Comparison of ENCODE assay signal across 28 cellular contexts in the genomic region with DNA sequence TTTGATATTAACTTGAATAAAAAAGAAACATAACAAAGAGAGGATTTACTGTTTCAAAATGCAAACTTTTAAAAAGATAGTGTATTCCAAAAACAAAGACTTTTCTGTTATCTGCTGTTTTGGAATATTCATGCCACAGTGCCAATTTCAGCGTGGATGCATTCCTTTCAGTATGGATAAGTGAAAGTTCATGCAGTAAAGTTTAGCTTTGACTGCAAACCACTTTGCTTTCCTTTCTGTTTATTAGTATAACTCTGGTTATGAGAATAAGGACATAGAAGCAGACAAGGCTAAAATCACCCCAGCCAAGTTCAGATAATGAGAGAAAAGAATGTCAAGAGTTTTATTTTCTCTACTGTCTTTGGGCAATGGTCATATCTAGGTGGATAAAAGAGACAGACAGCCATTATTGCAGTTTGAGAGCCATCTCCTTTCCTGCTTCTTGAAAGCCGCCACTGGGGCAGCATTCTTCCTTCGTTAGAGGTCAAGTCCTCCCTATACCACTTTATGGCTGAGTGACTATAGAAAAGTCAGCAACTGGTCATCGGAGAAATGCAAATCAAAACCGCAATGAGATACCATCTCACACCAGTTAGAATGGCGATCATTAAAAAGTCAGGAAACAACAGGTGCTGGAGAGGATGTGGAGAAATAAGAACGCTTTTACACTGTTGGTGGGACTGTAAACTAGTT.
A peak's percentile ranks its signal among the peaks of the same experiment; 100 is the strongest.
DNase-seq lines count a peak whose midpoint lies in the region; ATAC-seq, FAIRE-seq and TF ChIP-seq lines count a peak whose summit lies in the region.
"Had no signal": no experiment of that assay in that cellular context is flagged by ENCODE, and none has a peak within 500 bp of the region (broad histone marks: within the 10 kb centered on the region; RNA-seq: fewer than 3 reads in every experiment).

No MANE protein-coding gene starts in this region.

- peak overlapping the region; percentile 97 for H3K4ac ChIP-seq in IMR-90 (ENCODE audit: low read depth, low read length)

- no peak for FAIRE-seq in astrocyte (lab: Jason Lieb, UNC)
- FAIRE-seq: colon, GM12878 had no signal

- H3K36me3 ChIP-seq in IMR-90 (ENCODE audit: control insufficient read depth, insufficient read depth, low read length) (peaks cover 12% of the 10 kb centered on the region), astrocyte (ENCODE audit: insufficient read depth, low read length) (peaks cover 2% of the 10 kb centered on the region), tibial nerve (no peaks in the 10 kb centered on the region)
- H3K36me3 ChIP-seq: BE2C, left ventricle myocardium inferior, vagina had no signal

- peak overlapping the region; percentile 95 for H3K18ac ChIP-seq in IMR-90 (ENCODE audit: low read depth, low read length)

- DNase-seq in IMR-90 (peak; percentile 52), astrocyte (ENCODE audit: low read depth) (no peak), foreskin melanocyte (peak; percentile 71), tibial nerve (ENCODE audit: low spot score in 2 of 2) (no peak), GOT3 (lab: John Stamatoyannopoulos, UW) (no peak)
- DNase-seq: activated CD4-positive, alpha-beta T cell treated with anti-CD3 and anti-CD28 coated beads, Interleukin-2, amount 50 U/mL, for 4 hours; activated CD8-positive, alpha-beta memory T cell treated with anti-CD3 and anti-CD28 coated beads, Interleukin-2, amount 50 U/mL, for 48 hours; activated naive CD8-positive, alpha-beta T cell treated with anti-CD3 and anti-CD28 coated beads, Interleukin-2, amount 10 ng/mL, durations not matched to agents 7 days and 5 days; BE2C; DMS79; endodermal cell; immature natural killer cell; Karpas-422; left ventricle myocardium inferior; midbrain; NCI-H1105 treated with DMSO at 0.1 percent for 48 hours; NCI-H2081 treated with DMSO at 0.1 percent for 48 hours had no signal

- peak overlapping the region; percentile 46 for H3K4me3 Mint-ChIP-seq in astrocyte (ENCODE audit: unreplicated experiment)
- H3K4me3 Mint-ChIP-seq: activated naive CD8-positive, alpha-beta T cell treated with anti-CD3 and anti-CD28 coated beads, Interleukin-2, amount 10 ng/mL, durations not matched to agents 7 days and 5 days; brain; endodermal cell; immature natural killer cell; natural killer cell treated with Interleukin-12 subunit alpha and Interleukin-12 subunit beta and Interleukin-15 and Interleukin-18, amount 100 ng/mL, for 72 hours; T-helper 2 cell treated with Interferon-gamma antibody and Interleukin-4, amounts not matched to agents 5 μg/mL and 100 μg/mL, for 36 hours; WTC11 had no signal

- H2AK5ac ChIP-seq in IMR-90 (ENCODE audit: low read depth, low read length) = peak overlapping the region; percentile 93

- peak overlapping the region; percentile 53 for H3K27ac Mint-ChIP-seq in astrocyte (ENCODE audit: unreplicated experiment)
- H3K27ac Mint-ChIP-seq: activated naive CD8-positive, alpha-beta T cell treated with anti-CD3 and anti-CD28 coated beads, Interleukin-2, amount 10 ng/mL, durations not matched to agents 7 days and 5 days; activated T-helper 2 cell treated with anti-CD3 and anti-CD28 coated beads, Interferon-gamma antibody, Interleukin-2, Interleukin-4, amounts not matched to agents 10 μg/mL and 5 μg/mL and 100 μg/mL, durations not matched to agents 14 hours and 24 hours and 36 hours; endodermal cell; immature natural killer cell; natural killer cell treated with Interleukin-12 subunit alpha and Interleukin-12 subunit beta and Interleukin-15 and Interleukin-18, amount 100 ng/mL, for 72 hours; T-helper 2 cell treated with Interferon-gamma antibody and Interleukin-4, amounts not matched to agents 5 μg/mL and 100 μg/mL, for 36 hours; WTC11 had no signal

- dilution Hi-C loops in IMR-90 (cut with HindIII; ENCODE audit: low sequenced_read_pairs, unreplicated experiment) = no loop called here

- no TSS peak for BruUV-seq in IMR-90 (replicated peaks; lab: Mats Ljungman, UMichigan)

- peak overlapping the region; percentile 45 for H3K9ac ChIP-seq in IMR-90 (ENCODE audit: low read depth, low read length)
- peak overlapping the region; percentile 75 for H3K9ac ChIP-seq in astrocyte (ENCODE audit: low read length)

- H2BK5ac ChIP-seq in IMR-90 (ENCODE audit: low read depth, low read length, poor library complexity, severe bottlenecking) = peak overlapping the region; percentile 95

- peaks cover 61% of the 10 kb centered on the region for H3K4me1 Mint-ChIP-seq in astrocyte (ENCODE audit: low read depth, unreplicated experiment)
- H3K4me1 Mint-ChIP-seq: activated naive CD8-positive, alpha-beta T cell treated with anti-CD3 and anti-CD28 coated beads, Interleukin-2, amount 10 ng/mL, durations not matched to agents 7 days and 5 days; immature natural killer cell had no signal

- no peak for ATAC-seq in IMR-90 (ENCODE audit: low read depth)
- no peak for ATAC-seq in HG03025 (IDR thresholded peaks at IDR 0.05; ENCODE audit: low FRiP score, unreplicated experiment)
- ATAC-seq in HG02642 (IDR thresholded peaks at IDR 0.05; ENCODE audit: poor library complexity, unreplicated experiment) = no peak
- ATAC-seq: GM12878; natural killer cell treated with Interleukin-12 subunit alpha and Interleukin-12 subunit beta and Interleukin-15 and Interleukin-18, amount 100 ng/mL, for 72 hours; sciatic nerve; WTC11 had no signal

- peak overlapping the region; percentile 53; the same call in 1 of the 2 replicates for H3K4me2 ChIP-seq in IMR-90 (ENCODE audit: low read depth, low read length)
- peak overlapping the region; percentile 68 for H3K4me2 ChIP-seq in astrocyte (ENCODE audit: low read length)

- TF ChIP-seq POLR2A in IMR-90 (IDR thresholded peaks at IDR 0.05; ENCODE audit: low read depth, low read length) (no peak), tibial nerve (IDR thresholded peaks at IDR 0.05) (no peak)

- TF ChIP-seq EP300 in tibial nerve (IDR thresholded peaks at IDR 0.05) = no peak

- no peaks in the 10 kb centered on the region for H3K27me3 ChIP-seq in IMR-90 (ENCODE audit: control insufficient read depth, insufficient read depth, low read length)
- no peaks in the 10 kb centered on the region for H3K27me3 ChIP-seq in astrocyte (ENCODE audit: insufficient read depth, low read length)
- H3K27me3 ChIP-seq in tibial nerve = no peaks in the 10 kb centered on the region
- H3K27me3 ChIP-seq: vagina had no signal

- H3K23ac ChIP-seq in IMR-90 (ENCODE audit: low read depth, low read length) = peak overlapping the region; percentile 76

- H3K9me3 Mint-ChIP-seq in astrocyte (ENCODE audit: unreplicated experiment) = no peaks in the 10 kb centered on the region
- H3K9me3 Mint-ChIP-seq: activated naive CD8-positive, alpha-beta T cell treated with anti-CD3 and anti-CD28 coated beads, Interleukin-2, amount 10 ng/mL, durations not matched to agents 7 days and 5 days; activated T-helper 2 cell treated with anti-CD3 and anti-CD28 coated beads, Interferon-gamma antibody, Interleukin-2, Interleukin-4, amounts not matched to agents 10 μg/mL and 5 μg/mL and 100 μg/mL, durations not matched to agents 14 hours and 24 hours and 36 hours; endodermal cell; immature natural killer cell; natural killer cell treated with Interleukin-12 subunit alpha and Interleukin-12 subunit beta and Interleukin-15 and Interleukin-18, amount 100 ng/mL, for 72 hours; T-helper 2 cell treated with Interferon-gamma antibody and Interleukin-4, amounts not matched to agents 5 μg/mL and 100 μg/mL, for 36 hours; WTC11 had no signal

- H3K36me3 Mint-ChIP-seq in astrocyte (ENCODE audit: low read depth, unreplicated experiment) = no peaks in the 10 kb centered on the region
- H3K36me3 Mint-ChIP-seq: activated naive CD8-positive, alpha-beta T cell treated with anti-CD3 and anti-CD28 coated beads, Interleukin-2, amount 10 ng/mL, durations not matched to agents 7 days and 5 days; immature natural killer cell; natural killer cell treated with Interleukin-12 subunit alpha and Interleukin-12 subunit beta and Interleukin-15 and Interleukin-18, amount 100 ng/mL, for 72 hours; WTC11 had no signal

- H3K4me1 ChIP-seq in IMR-90 (ENCODE audit: control insufficient read depth, insufficient read depth, low read length) = peaks cover 30% of the 10 kb centered on the region
- H3K4me1 ChIP-seq in astrocyte (ENCODE audit: insufficient read depth, low read length) = peaks cover 65% of the 10 kb centered on the region
- peaks cover 0 to 89% (median 14%) of the 10 kb centered on the region in 4 donors for H3K4me1 ChIP-seq in tibial nerve

- H2BK15ac ChIP-seq in IMR-90 (ENCODE audit: low read depth, low read length) = peak overlapping the region; percentile 55; the same call in 1 of the 3 replicates

- TF ChIP-seq CTCF in IMR-90 (conservative IDR thresholded peaks at IDR 0.05; ENCODE audit: low read depth, low read length) (no peak), astrocyte (IDR thresholded peaks at IDR 0.05; ENCODE audit: insufficient read depth, low read depth, low read length) (no peak), tibial nerve (IDR thresholded peaks at IDR 0.05) (no peak)

- peak overlapping the region; percentile 59 for H3K14ac ChIP-seq in IMR-90 (replicated peaks; ENCODE audit: low read depth, low read length)

- peak overlapping the region; percentile 94 to 95 for H4K8ac ChIP-seq in IMR-90 (ENCODE audit: low read depth in 2 of 2, low read length in 2 of 2)

- peak overlapping the region; percentile 90 for H2BK20ac ChIP-seq in IMR-90 (ENCODE audit: low read depth, low read length)

- peaks cover 86% of the 10 kb centered on the region for H3K79me2 ChIP-seq in astrocyte (ENCODE audit: insufficient read depth, low read length)

- WGBS in IMR-90 (ENCODE audit: extremely low coverage in 2 of 2, insufficient read length in 1 of 2), 2 experiments = no CpG with 5 or more reads among the region's 7 CpGs
- 66 to 67% methylated on average over 7 of the region's 7 CpGs for WGBS in tibial nerve, 2 donors

- peaks cover 10 to 55% of the 10 kb centered on the region in 2 experiments; a peak in 3 of 4 replicates for H3K79me1 ChIP-seq in IMR-90 (ENCODE audit: low read depth in 1 of 2, low read length in 2 of 2)

- CTCF ChIA-PET in IMR-90 (lab: Yijun Ruan, JAX) = no interaction called here

- no peaks in the 10 kb centered on the region for H3K27me3 Mint-ChIP-seq in astrocyte (ENCODE audit: low read depth, unreplicated experiment)

- peak overlapping the region; percentile 88 for H4K5ac ChIP-seq in IMR-90 (ENCODE audit: low read depth, low read length)

- H2AFZ ChIP-seq in IMR-90 (replicated peaks; ENCODE audit: low read length, poor library complexity) (no peak overlapping the region), astrocyte (ENCODE audit: low read depth, low read length) (no peak overlapping the region)

- H3K27ac ChIP-seq in IMR-90 (ENCODE audit: insufficient read depth, low read length) = peak overlapping the region; percentile 97
- H3K27ac ChIP-seq in astrocyte (ENCODE audit: low read depth, low read length) = peak overlapping the region; percentile 92
- H3K27ac ChIP-seq in tibial nerve = peak overlapping the region; percentile 51 to 84 (median 68)
- H3K27ac ChIP-seq: left ventricle myocardium inferior had no signal

- peak overlapping the region; percentile 91 for H3K56ac ChIP-seq in IMR-90 (ENCODE audit: extremely low read depth, insufficient read depth, low read length)

- H4K20me1 ChIP-seq in IMR-90 (ENCODE audit: insufficient read depth, low read length) (no peaks in the 10 kb centered on the region), astrocyte (ENCODE audit: insufficient read depth, low read length) (no peaks in the 10 kb centered on the region)

- in situ Hi-C loops in IMR-90 (cut with MboI; ENCODE audit: low sequenced_read_pairs) = loop anchor here (25.0 kb wide), 1 partner anchor 989 kb away; a partner anchor contains a TSS

- peak overlapping the region; percentile 97 for H2BK120ac ChIP-seq in IMR-90 (ENCODE audit: low read depth, low read length)

- H2AK9ac ChIP-seq in IMR-90 (replicated peaks; ENCODE audit: low read depth, low read length, poor library complexity) = no peak overlapping the region

- H3K9me1 ChIP-seq in IMR-90 (ENCODE audit: insufficient read depth, low read length) = peaks cover 7% of the 10 kb centered on the region; the same call in 1 of the 2 replicates

- TF ChIP-seq RAD21 in IMR-90 (IDR thresholded peaks at IDR 0.05; ENCODE audit: low read length) = no peak

- POLR2A ChIA-PET in IMR-90 (lab: Charles Lee; ENCODE audit: unreplicated experiment) = interaction anchor here (0.5 to 0.7 kb wide), 3 partner anchors 9 to 97 kb away, joined by 3 read pairs; no protein-coding TSS in a partner anchor

- peak overlapping the region; percentile 91 for H4K91ac ChIP-seq in IMR-90 (ENCODE audit: insufficient read depth, low read depth, low read length)

- intact Hi-C loops in IMR-90 (cut with micrococcal nuclease) = no loop called here

- H3K9me3 ChIP-seq in IMR-90 (ENCODE audit: control insufficient read depth, insufficient read depth, low read length) = no peaks in the 10 kb centered on the region
- H3K9me3 ChIP-seq in astrocyte (ENCODE audit: insufficient read depth, low read depth, low read length) = no peaks in the 10 kb centered on the region
- H3K9me3 ChIP-seq in tibial nerve = no peaks in the 10 kb centered on the region
- H3K9me3 ChIP-seq: BE2C, left ventricle myocardium inferior, vagina had no signal

- no peak overlapping the region for H3K4me3 ChIP-seq in IMR-90 (ENCODE audit: insufficient read depth, low read depth, low read length)
- no peak overlapping the region for H3K4me3 ChIP-seq in astrocyte (ENCODE audit: insufficient read depth, low read depth, low read length)
- H3K4me3 ChIP-seq in tibial nerve = peak overlapping the region in 1 of 4 donors; percentile 8
- H3K4me3 ChIP-seq: GM12878, left ventricle myocardium inferior, vagina had no signal

Comparison
In these comparisons a context has a peak if more than half of its experiments do, and no peak if none do; other contexts are left out.
1. DNase-seq: peak in IMR-90 (single experiment) and foreskin melanocyte (single experiment); none in astrocyte (single experiment), tibial nerve (0 of 2) and GOT3 (single experiment).
2. Peak in every context shown above with its lines, with median percentiles within 50 percentile points of each other: H3K27ac ChIP-seq.